ENCODE assay signal across 25 cellular contexts in the genomic region with DNA sequence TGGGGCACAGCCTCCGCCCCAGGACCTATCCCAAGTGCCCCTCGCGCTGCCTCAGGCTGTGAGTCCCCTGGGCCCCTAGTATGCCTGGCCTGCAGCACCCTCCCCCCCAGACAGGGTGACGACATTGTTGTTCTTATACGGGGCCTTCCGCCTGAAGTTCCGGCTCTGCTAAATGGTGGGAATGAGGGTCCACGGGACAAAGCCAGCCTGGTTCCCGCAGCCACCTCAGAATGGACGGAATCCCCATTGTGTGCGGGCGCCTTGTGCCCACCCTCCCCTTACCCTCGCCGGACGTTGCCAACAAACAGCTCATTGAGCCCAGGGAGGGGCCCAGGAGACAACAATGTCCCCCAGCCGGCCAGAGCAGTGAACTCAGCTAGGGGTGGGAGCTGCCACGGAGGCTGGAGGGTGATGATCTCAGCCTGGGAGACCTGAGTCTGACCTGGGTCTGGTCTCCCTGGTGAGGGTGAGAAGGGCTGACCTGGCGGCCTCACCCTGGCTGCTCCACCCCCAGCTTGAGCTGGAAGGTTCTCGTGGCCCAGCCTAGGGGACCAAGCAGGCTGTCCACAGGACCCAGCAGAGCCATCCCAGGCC. TPM values are rescaled to one million over a fixed set of nuclear protein-coding genes. Genes with fewer than 3 reads are reported as not detected.
DNase-seq lines count a peak whose midpoint lies in the region; ATAC-seq, FAIRE-seq and TF ChIP-seq lines count a peak whose summit lies in the region.
"Had no signal": no experiment of that assay in that cellular context is flagged by ENCODE, and none has a peak within 500 bp of the region (broad histone marks: within the 10 kb centered on the region; RNA-seq: fewer than 3 reads in every experiment).

No MANE protein-coding gene starts in this region.

- TF ChIP-seq EP300 in K562 (IDR thresholded peaks at IDR 0.05; ENCODE audit: low read length) = no peak

- peak overlapping the region; percentile 5; the same call in 1 of the 2 replicates for H3K27ac ChIP-seq in BLaER1
- H3K27ac ChIP-seq in K562 (ENCODE audit: extremely low read depth, low read depth, low read length) = no peak overlapping the region
- peak overlapping the region in 1 of 4 donors; percentile 17 for H3K27ac ChIP-seq in body of pancreas
- H3K27ac ChIP-seq: hepatocyte had no signal

- peak; percentile 29; the same call in 2 of the 3 replicates for ATAC-seq in K562
- ATAC-seq in left ventricle myocardium superior = peak; percentile 54
- no peak for ATAC-seq in GM18517 (IDR thresholded peaks at IDR 0.05; ENCODE audit: unreplicated experiment)
- ATAC-seq in HG03469 (IDR thresholded peaks at IDR 0.05; ENCODE audit: unreplicated experiment) = no peak
- ATAC-seq in body of pancreas = no peak
- ATAC-seq: activated CD8-positive, alpha-beta T cell treated with anti-CD3 and anti-CD28 coated beads for 36 hours; GM23338 had no signal

- peak overlapping the region; percentile 58 for H2AFZ ChIP-seq in K562 (ENCODE audit: low read depth, low read length)
- H2AFZ ChIP-seq: GM23338, hepatocyte had no signal

- H3K36me3 ChIP-seq in BLaER1 (no peaks in the 10 kb centered on the region), K562 (ENCODE audit: control insufficient read depth, insufficient read depth, low read length) (no peaks in the 10 kb centered on the region), body of pancreas (replicated peaks in 1 of 2; ENCODE audit: insufficient read depth in 1 of 2, low read depth in 2 of 2) (no peaks in the 10 kb centered on the region)
- H3K36me3 ChIP-seq: adrenal gland, right lobe of liver, uterus had no signal

- WGBS in K562 (ENCODE audit: insufficient coverage, low coverage, missing lambda C conversion rate) = 46% methylated on average over 18 of the region's 19 CpGs
- WGBS in body of pancreas, 2 donors = 68 to 80% methylated on average over 3 to 19 of the region's 19 CpGs

- POLR2A ChIA-PET in K562 (lab: Yijun Ruan, JAX) = interaction anchor here (0.7 kb wide), 1 partner anchor 234 kb away, joined by 4 read pairs; no protein-coding TSS in a partner anchor

- H3K4me3 ChIP-seq in BLaER1 (no peak overlapping the region), K562 (no peak overlapping the region), body of pancreas (no peak overlapping the region)
- H3K4me3 ChIP-seq: adrenal gland, GM23338, hepatocyte, right lobe of liver, uterus had no signal

- no peak for TF ChIP-seq RAD21 in K562 (CRISPR knock-in tag; conservative IDR thresholded peaks at IDR 0.05 in 1 of 2, IDR thresholded peaks at IDR 0.05 in 1 of 2)

- in situ Hi-C loops in K562 (cut with MboI) = no loop called here

- H3K36me3 Mint-ChIP-seq in progenitor cell of endocrine pancreas (ENCODE audit: insufficient read depth) (no peaks in the 10 kb centered on the region), HFFc6 (ENCODE audit: low read depth) (no peaks in the 10 kb centered on the region)
- H3K36me3 Mint-ChIP-seq: immature natural killer cell, memory B cell had no signal

- H3K4me2 ChIP-seq in BLaER1 (peak overlapping the region; percentile 81; the same call in 1 of the 2 replicates), K562 (ENCODE audit: insufficient read depth, low read length) (no peak overlapping the region)
- H3K4me2 ChIP-seq: GM23338, hepatocyte had no signal

- DNase-seq in K562 (ENCODE audit: extremely low read depth in 1 of 4, low spot score in 3 of 4) = peak in 2 of 4 experiments; percentile 37
- DNase-seq in left ventricle myocardium superior = no peak
- no peak for DNase-seq in progenitor cell of endocrine pancreas (ENCODE audit: low spot score, unreplicated experiment)
- no peak for DNase-seq in HFFc6
- DNase-seq in body of pancreas = no peak
- DNase-seq: activated CD4-positive, CD25-positive, alpha-beta regulatory T cell; activated CD8-positive, alpha-beta T cell treated with anti-CD3 and anti-CD28 coated beads for 36 hours; activated gamma-delta T cell treated with Interleukin-2 at 50 U/mL for 16 hours; adrenal gland; C1 segment of cervical spinal cord; Calu3; immature natural killer cell; NCI-H2171 treated with DMSO at 0.1 percent for 48 hours; substantia nigra; uterus had no signal

- no peaks in the 10 kb centered on the region for H3K79me2 ChIP-seq in K562 (ENCODE audit: control insufficient read depth, insufficient read depth, low read length)
- H3K79me2 ChIP-seq: hepatocyte had no signal

- H3K9me1 ChIP-seq in K562 (ENCODE audit: control insufficient read depth, insufficient read depth, low read length) = no peaks in the 10 kb centered on the region

- no peaks in the 10 kb centered on the region for H4K20me1 ChIP-seq in BLaER1
- H4K20me1 ChIP-seq in K562 (replicated peaks; ENCODE audit: control insufficient read depth, insufficient read depth, low read length) = no peaks in the 10 kb centered on the region

- H3K9ac ChIP-seq in BLaER1 = no peak overlapping the region
- peak overlapping the region in 1 of 2 experiments; percentile 30; a peak in 1 of 4 replicates for H3K9ac ChIP-seq in K562 (ENCODE audit: insufficient read depth in 1 of 2, low read depth in 2 of 2, low read length in 2 of 2)

- H3K27me3 ChIP-seq in BLaER1 = peaks cover 7% of the 10 kb centered on the region
- H3K27me3 ChIP-seq in K562 (ENCODE audit: control insufficient read depth in 2 of 2, insufficient read depth in 2 of 2, low read length in 2 of 2) = no peaks in the 10 kb centered on the region
- H3K27me3 ChIP-seq in body of pancreas = no peaks in the 10 kb centered on the region
- H3K27me3 ChIP-seq: adrenal gland, right lobe of liver, uterus had no signal

- peak overlapping the region; percentile 62 for H3K27ac Mint-ChIP-seq in progenitor cell of endocrine pancreas
- H3K27ac Mint-ChIP-seq in HFFc6 = no peak overlapping the region
- H3K27ac Mint-ChIP-seq: activated CD8-positive, alpha-beta T cell treated with anti-CD3 and anti-CD28 coated beads for 36 hours; GM23338; immature natural killer cell; memory B cell had no signal

- CTCF ChIA-PET in K562 (lab: Yijun Ruan, JAX; ENCODE audit: low intra/inter-chr PET ratio) = no interaction called here

- FAIRE-seq in K562 (lab: Jason Lieb, UNC) = no peak

- H3K27me3 Mint-ChIP-seq in progenitor cell of endocrine pancreas (peaks cover 42% of the 10 kb centered on the region), HFFc6 (ENCODE audit: insufficient read depth) (peaks cover 6% of the 10 kb centered on the region)
- H3K27me3 Mint-ChIP-seq: activated CD8-positive, alpha-beta T cell treated with anti-CD3 and anti-CD28 coated beads for 36 hours; memory B cell had no signal

- H3K9me3 ChIP-seq in BLaER1 = no peaks in the 10 kb centered on the region
- no peaks in the 10 kb centered on the region for H3K9me3 ChIP-seq in K562 (replicated peaks; ENCODE audit: control insufficient read depth, insufficient read depth, low read depth, low read length)
- no peaks in the 10 kb centered on the region for H3K9me3 ChIP-seq in body of pancreas
- H3K9me3 ChIP-seq: adrenal gland, right lobe of liver, uterus had no signal

- TF ChIP-seq CTCF in K562 (IDR thresholded peaks at IDR 0.05 in 2 of 3, conservative IDR thresholded peaks at IDR 0.05 in 1 of 3; ENCODE audit: insufficient read depth in 2 of 3, low read depth in 1 of 3, low read length in 3 of 3) = no peak
- TF ChIP-seq CTCF in progenitor cell of endocrine pancreas (IDR thresholded peaks at IDR 0.05; ENCODE audit: unreplicated experiment) = no peak
- no peak for TF ChIP-seq CTCF in HFFc6 (IDR thresholded peaks at IDR 0.05)
- TF ChIP-seq CTCF in body of pancreas (IDR thresholded peaks at IDR 0.05) = no peak

- peaks cover 67% of the 10 kb centered on the region for H3K4me1 ChIP-seq in BLaER1
- peaks cover 0 to 30% of the 10 kb centered on the region in 2 experiments; a peak in 3 of 5 replicates for H3K4me1 ChIP-seq in K562 (replicated peaks in 1 of 2; ENCODE audit: control insufficient read depth in 2 of 2, insufficient read depth in 2 of 2, low read length in 2 of 2)
- H3K4me1 ChIP-seq in body of pancreas = no peaks in the 10 kb centered on the region
- H3K4me1 ChIP-seq: adrenal gland, right lobe of liver, uterus had no signal

- H3K9me3 Mint-ChIP-seq in progenitor cell of endocrine pancreas (ENCODE audit: low read depth) (no peaks in the 10 kb centered on the region), HFFc6 (no peaks in the 10 kb centered on the region)
- H3K9me3 Mint-ChIP-seq: activated CD8-positive, alpha-beta T cell treated with anti-CD3 and anti-CD28 coated beads for 36 hours; GM23338; immature natural killer cell; memory B cell had no signal

- H3K4me3 Mint-ChIP-seq in progenitor cell of endocrine pancreas (ENCODE audit: low read depth) = no peak overlapping the region
- H3K4me3 Mint-ChIP-seq in HFFc6 = no peak overlapping the region
- H3K4me3 Mint-ChIP-seq: activated CD8-positive, alpha-beta T cell treated with anti-CD3 and anti-CD28 coated beads for 36 hours; GM23338; immature natural killer cell; memory B cell had no signal

- BruUV-seq in K562 (replicated peaks; lab: Mats Ljungman, UMichigan) = no TSS peak

- peaks cover 13% of the 10 kb centered on the region for H3K4me1 Mint-ChIP-seq in progenitor cell of endocrine pancreas (ENCODE audit: low read depth)
- no peaks in the 10 kb centered on the region for H3K4me1 Mint-ChIP-seq in HFFc6 (ENCODE audit: low read depth)
- H3K4me1 Mint-ChIP-seq: immature natural killer cell had no signal

- TF ChIP-seq POLR2A in K562 (conservative IDR thresholded peaks at IDR 0.05) (no peak), body of pancreas (IDR thresholded peaks at IDR 0.05) (no peak)

- intact Hi-C loops in K562 (cut with micrococcal nuclease) = no loop called here
- intact Hi-C loops in left ventricle myocardium superior (cut with micrococcal nuclease) = no loop called here
- intact Hi-C loops in body of pancreas (cut with DNase I) = no loop called here

RNA-seq across cellular contexts. Expression of gene DLL4, which starts 10.2 kb away (rescaled TPM):
- total RNA-seq in K562 (2011; cell fraction: chromatin; rRNA removed; ENCODE audit: low replicate concordance) = 3.0 and 5.4 TPM in 2 replicates
- total RNA-seq in K562 (2011; cell fraction: nucleolus; rRNA removed) = 5.5 and 6.0 TPM in 2 replicates
- total RNA-seq in K562 (2011; cell fraction: nucleoplasm; rRNA removed) = 2.8 and 3.7 TPM in 2 replicates
- total RNA-seq in K562 (2014; rRNA removed) (0.59 and 0.78 TPM in 2 replicates), K562 (2014; rRNA removed; fragmentation: Illumina TruSeq; extraction: Trizol) (0.26 and 0.40 TPM in 2 replicates), K562 (2015; rRNA removed; fragmentation: Illumina TruSeq; extraction: Trizol) (0.43 and 0.60 TPM in 2 replicates), K562 (2021) (1.1 and 1.3 TPM in 2 replicates), left ventricle myocardium superior (11.6 TPM), progenitor cell of endocrine pancreas (6.2 and 6.5 TPM in 2 replicates), body of pancreas (1 to 10 TPM in 1 of 2 donors, under 1 TPM in 1; 0.33 to 3.6 TPM)
- polyA plus RNA-seq in K562 (2011; rRNA removed) (0.40 and 0.77 TPM in 2 replicates), K562 (2014; fragmentation: Illumina TruSeq; extraction: Trizol) (0.42 and 0.62 TPM in 2 replicates), K562 (2014; fragmentation: Nextera tagmentation; extraction: Ambion mirVana) (under 1 TPM in 1 of 2 experiments, not detected in 1; 0.04 TPM), K562 (2014; rRNA removed) (0.30 and 0.89 TPM in 2 replicates)
- polyA plus RNA-seq in K562 (2011; cell fraction: cytosol; rRNA removed) = 0.46 and 0.75 TPM in 2 replicates
- polyA plus RNA-seq in K562 (2011; cell fraction: nucleus; rRNA removed) = 2.3 and 2.4 TPM in 2 replicates
- 0.30 and 0.60 TPM in 2 replicates for polyA plus RNA-seq in K562 (2012)
- 0.53 and 0.54 TPM in 2 replicates for polyA minus RNA-seq in K562 (2011; rRNA and poly(A)+ RNA removed)
- polyA minus RNA-seq in K562 (2011; cell fraction: cytosol; rRNA and poly(A)+ RNA removed) = 0.57 and 0.64 TPM in 2 replicates
- 2.0 and 3.0 TPM in 2 replicates for polyA minus RNA-seq in K562 (2011; cell fraction: nucleus; rRNA and poly(A)+ RNA removed)
- under 1 TPM in 2 of 6 experiments, not detected in 4; 0.05 to 0.11 TPM for total RNA-seq in HFFc6 (2021; fragmentation: NEBNext Ultra II Directional; extraction: Animal tissue kit (Norgen Biotek cat#: 25700))
- total RNA-seq: activated CD8-positive, alpha-beta T cell treated with anti-CD3 and anti-CD28 coated beads for 36 hours; Calu3; Daoy; MCF 10A had no signal
- polyA plus RNA-seq: hepatocyte, immature natural killer cell had no signal

RNA-seq across cellular contexts. Expression of gene VPS18, which starts 24.6 kb away (rescaled TPM):
- total RNA-seq in K562 (2011; cell fraction: chromatin; rRNA removed; ENCODE audit: low replicate concordance) = 9.0 and 33.9 TPM in 2 replicates
- total RNA-seq in K562 (2011; cell fraction: nucleolus; rRNA removed) = 25.9 and 30.9 TPM in 2 replicates
- 9.9 and 14.4 TPM in 2 replicates for total RNA-seq in K562 (2011; cell fraction: nucleoplasm; rRNA removed)
- total RNA-seq in K562 (2014; rRNA removed) (17.3 and 20.0 TPM in 2 replicates), K562 (2014; rRNA removed; fragmentation: Illumina TruSeq; extraction: Trizol) (4.3 and 5.3 TPM in 2 replicates), K562 (2015; rRNA removed; fragmentation: Illumina TruSeq; extraction: Trizol) (14.6 and 14.7 TPM in 2 replicates), K562 (2021) (19.9 and 20.8 TPM in 2 replicates), left ventricle myocardium superior (22.7 TPM), progenitor cell of endocrine pancreas (27.4 and 28.9 TPM in 2 replicates), body of pancreas (10 to 100 TPM; 10.9 to 14.8 TPM)
- polyA plus RNA-seq in K562 (2011; rRNA removed) (5.9 and 9.0 TPM in 2 replicates), K562 (2014; fragmentation: Illumina TruSeq; extraction: Trizol) (9.5 and 11.8 TPM in 2 replicates), K562 (2014; fragmentation: Nextera tagmentation; extraction: Ambion mirVana) (under 1 TPM; 0.73 to 0.88 TPM), K562 (2014; rRNA removed) (8.5 and 9.9 TPM in 2 replicates)
- polyA plus RNA-seq in K562 (2011; cell fraction: cytosol; rRNA removed) = 8.9 and 18.1 TPM in 2 replicates
- polyA plus RNA-seq in K562 (2011; cell fraction: nucleus; rRNA removed) = 9.1 and 13.6 TPM in 2 replicates
- 14.0 and 19.3 TPM in 2 replicates for polyA plus RNA-seq in K562 (2012)
- polyA minus RNA-seq in K562 (2011; rRNA and poly(A)+ RNA removed) = 15.1 and 21.7 TPM in 2 replicates
- 17.4 and 23.2 TPM in 2 replicates for polyA minus RNA-seq in K562 (2011; cell fraction: cytosol; rRNA and poly(A)+ RNA removed)
- 7.5 and 10.6 TPM in 2 replicates for polyA minus RNA-seq in K562 (2011; cell fraction: nucleus; rRNA and poly(A)+ RNA removed)
- 10 to 100 TPM; 27.7 to 33.1 (median 31.2) TPM for total RNA-seq in HFFc6 (2021; fragmentation: NEBNext Ultra II Directional; extraction: Animal tissue kit (Norgen Biotek cat#: 25700))

RNA-seq across cellular contexts. Expression of gene CHAC1, which starts 34.4 kb away (rescaled TPM):
- 6.0 and 19.1 TPM in 2 replicates for total RNA-seq in K562 (2011; cell fraction: chromatin; rRNA removed; ENCODE audit: low replicate concordance)
- total RNA-seq in K562 (2011; cell fraction: nucleolus; rRNA removed) = 22.9 and 29.7 TPM in 2 replicates
- total RNA-seq in K562 (2011; cell fraction: nucleoplasm; rRNA removed) = 12.4 and 15.8 TPM in 2 replicates
- total RNA-seq in K562 (2014; rRNA removed) = 33.2 and 36.8 TPM in 2 replicates
- 6.3 and 7.5 TPM in 2 replicates for total RNA-seq in K562 (2014; rRNA removed; fragmentation: Illumina TruSeq; extraction: Trizol)
- total RNA-seq in K562 (2015; rRNA removed; fragmentation: Illumina TruSeq; extraction: Trizol) = 0.19 and 0.47 TPM in 2 replicates
- total RNA-seq in K562 (2021) = 29.6 and 33.3 TPM in 2 replicates
- polyA plus RNA-seq in K562 (2011; rRNA removed) = 7.1 and 16.0 TPM in 2 replicates
- polyA plus RNA-seq in K562 (2011; cell fraction: cytosol; rRNA removed) = 20.6 and 22.9 TPM in 2 replicates
- 10.7 and 11.2 TPM in 2 replicates for polyA plus RNA-seq in K562 (2011; cell fraction: nucleus; rRNA removed)
- polyA plus RNA-seq in K562 (2012) = 2.9 and 41.9 TPM in 2 replicates
- polyA plus RNA-seq in K562 (2014; fragmentation: Illumina TruSeq; extraction: Trizol) = 15.1 and 32.3 TPM in 2 replicates
- polyA plus RNA-seq in K562 (2014; fragmentation: Nextera tagmentation; extraction: Ambion mirVana) = 1 to 10 TPM; 2.5 to 4.4 TPM
- 33.6 and 39.0 TPM in 2 replicates for polyA plus RNA-seq in K562 (2014; rRNA removed)
- polyA minus RNA-seq in K562 (2011; rRNA and poly(A)+ RNA removed) = 3.5 and 5.5 TPM in 2 replicates
- polyA minus RNA-seq in K562 (2011; cell fraction: cytosol; rRNA and poly(A)+ RNA removed) = 4.1 and 13.5 TPM in 2 replicates
- 5.0 and 7.7 TPM in 2 replicates for polyA minus RNA-seq in K562 (2011; cell fraction: nucleus; rRNA and poly(A)+ RNA removed)
- 2.2 TPM for total RNA-seq in left ventricle myocardium superior
- 14.4 and 18.1 TPM in 2 replicates for total RNA-seq in progenitor cell of endocrine pancreas
- total RNA-seq in HFFc6 (2021; fragmentation: NEBNext Ultra II Directional; extraction: Animal tissue kit (Norgen Biotek cat#: 25700)) = 10 to 100 TPM; 20.8 to 26.0 (median 24.2) TPM
- 1 to 10 TPM; 4.0 to 4.7 TPM for total RNA-seq in body of pancreas

RNA-seq across cellular contexts. Expression of gene RHOV, which starts 44.9 kb away (rescaled TPM):
- total RNA-seq in K562 (2011; cell fraction: chromatin; rRNA removed; ENCODE audit: low replicate concordance) = 1.1 and 1.9 TPM in 2 replicates
- total RNA-seq in K562 (2011; cell fraction: nucleolus; rRNA removed) = 1.8 TPM in 2 replicates
- 1.0 and 1.1 TPM in 2 replicates for total RNA-seq in K562 (2011; cell fraction: nucleoplasm; rRNA removed)
- total RNA-seq in K562 (2014; rRNA removed) (2.0 and 2.2 TPM in 2 replicates), K562 (2014; rRNA removed; fragmentation: Illumina TruSeq; extraction: Trizol) (0.73 and 1.1 TPM in 2 replicates), K562 (2015; rRNA removed; fragmentation: Illumina TruSeq; extraction: Trizol) (0.45 and 0.72 TPM in 2 replicates), K562 (2021) (1.9 and 2.0 TPM in 2 replicates), left ventricle myocardium superior (not detected), progenitor cell of endocrine pancreas (4.4 and 5.1 TPM in 2 replicates), body of pancreas (1 to 10 TPM; 6.2 to 6.3 TPM)
- polyA plus RNA-seq in K562 (2011; rRNA removed) (1.1 and 1.2 TPM in 2 replicates), K562 (2014; fragmentation: Illumina TruSeq; extraction: Trizol) (1.1 TPM in 2 replicates), K562 (2014; fragmentation: Nextera tagmentation; extraction: Ambion mirVana) (under 1 TPM; 0.08 to 0.18 TPM), K562 (2014; rRNA removed) (1.4 and 2.6 TPM in 2 replicates)
- polyA plus RNA-seq in K562 (2011; cell fraction: cytosol; rRNA removed) = 1.3 and 2.4 TPM in 2 replicates
- polyA plus RNA-seq in K562 (2011; cell fraction: nucleus; rRNA removed) = 1.0 and 1.1 TPM in 2 replicates
- 0.51 and 1.3 TPM in 2 replicates for polyA plus RNA-seq in K562 (2012)
- polyA minus RNA-seq in K562 (2011; rRNA and poly(A)+ RNA removed) = 0.77 and 1.3 TPM in 2 replicates
- polyA minus RNA-seq in K562 (2011; cell fraction: cytosol; rRNA and poly(A)+ RNA removed) = 1.4 TPM in 1 of 2 replicates, not detected in the other
- 1.1 and 1.3 TPM in 2 replicates for polyA minus RNA-seq in K562 (2011; cell fraction: nucleus; rRNA and poly(A)+ RNA removed)
- under 1 TPM in 5 of 6 experiments, not detected in 1; 0.14 to 0.41 (median 0.31) TPM for total RNA-seq in HFFc6 (2021; fragmentation: NEBNext Ultra II Directional; extraction: Animal tissue kit (Norgen Biotek cat#: 25700))
- total RNA-seq: omental fat pad, right lobe of liver had no signal
- polyA plus RNA-seq: immature natural killer cell had no signal

Comparison
In these comparisons a context has a peak if more than half of its experiments do, and no peak if none do; other contexts are left out.
1. ATAC-seq: peak in K562 (single experiment) and left ventricle myocardium superior (single experiment); none in GM18517 (single experiment), HG03469 (single experiment) and body of pancreas (single experiment).